20 cellular contexts compared by ENCODE assay signal in genomic region chr7:48427671-48428070, GRCh38.
DNase-seq lines count a peak whose midpoint lies in the region; ATAC-seq, FAIRE-seq and TF ChIP-seq lines count a peak whose summit lies in the region.
"Had no signal": no experiment of that assay in that cellular context is flagged by ENCODE, and none has a peak within 500 bp of the region (broad histone marks: within the 10 kb centered on the region; RNA-seq: fewer than 3 reads in every experiment).

No MANE protein-coding gene starts in this region.

- peak; percentile 41 for DNase-seq in DMS153 treated with DMSO at 0.1 percent for 48 hours (lab: John Stamatoyannopoulos, UW; ENCODE audit: unreplicated experiment)
- DNase-seq in DMS153 (lab: John Stamatoyannopoulos, UW), result no peak
- DNase-seq in RPMI7951 (ENCODE audit: low read depth), result peak; percentile 42
- DNase-seq in esophagus muscularis mucosa (ENCODE audit: extremely low spot score), result peak; percentile 42
- no peak for DNase-seq in NCI-H2029 (lab: John Stamatoyannopoulos, UW)
- DNase-seq in HTR-8/SVneo (ENCODE audit: insufficient read length, low spot score), result no peak
- no peak for DNase-seq in activated CD4-positive, alpha-beta T cell treated with anti-CD3 and anti-CD28 coated beads for 36 hours
- DNase-seq: activated CD4-positive, alpha-beta T cell treated with anti-CD3 and anti-CD28 coated beads for 1 hour; activated T-cell treated with anti-CD3 and anti-CD28 coated beads, Interleukin-2, amount 50 U/mL, for 1 hour; MM.1S; NCI-H446; SJCRH30; T-helper 1 cell; transverse colon had no signal

- H3K9me3 ChIP-seq in esophagus muscularis mucosa, result no peaks in the 10 kb centered on the region
- H3K9me3 ChIP-seq: prostate gland, SJCRH30, transverse colon had no signal

- TF ChIP-seq EP300 in esophagus muscularis mucosa (IDR thresholded peaks at IDR 0.05), result no peak

- no peaks in the 10 kb centered on the region for H3K9me3 Mint-ChIP-seq in activated CD4-positive, alpha-beta T cell treated with anti-CD3 and anti-CD28 coated beads for 36 hours (ENCODE audit: low read depth)

- no peak for TF ChIP-seq POLR2A in esophagus muscularis mucosa (IDR thresholded peaks at IDR 0.05; ENCODE audit: low read depth)

- H3K36me3 ChIP-seq in esophagus muscularis mucosa, result no peaks in the 10 kb centered on the region
- H3K36me3 ChIP-seq: cardiac muscle cell, prostate gland, SJCRH30, transverse colon had no signal

- intact Hi-C loops in esophagus muscularis mucosa (cut with DNase I), result no loop called here
- intact Hi-C loops in activated CD4-positive, alpha-beta T cell treated with anti-CD3 and anti-CD28 coated beads for 36 hours (cut with DNase I, micrococcal nuclease), result no loop called here

- H3K4me3 ChIP-seq in esophagus muscularis mucosa, result no peak overlapping the region
- H3K4me3 ChIP-seq: cardiac muscle cell, coronary artery, lung, prostate gland, SJCRH30, transverse colon had no signal

- ATAC-seq in HG02642 (IDR thresholded peaks at IDR 0.05; ENCODE audit: poor library complexity, unreplicated experiment), result no peak
- no peak for ATAC-seq in activated CD4-positive, alpha-beta T cell treated with anti-CD3 and anti-CD28 coated beads for 36 hours

- CTCF ChIA-PET in activated CD4-positive, alpha-beta T cell treated with anti-CD3 and anti-CD28 coated beads for 36 hours (lab: Charles Lee), result no interaction called here

- H3K4me1 Mint-ChIP-seq in activated CD4-positive, alpha-beta T cell treated with anti-CD3 and anti-CD28 coated beads for 36 hours, result no peaks in the 10 kb centered on the region

- H3K36me3 Mint-ChIP-seq in activated CD4-positive, alpha-beta T cell treated with anti-CD3 and anti-CD28 coated beads for 36 hours (ENCODE audit: low read depth), result no peaks in the 10 kb centered on the region

- no peak for FAIRE-seq in HTR-8/SVneo (lab: Jason Lieb, UNC)

- no peak overlapping the region for H3K27ac Mint-ChIP-seq in activated CD4-positive, alpha-beta T cell treated with anti-CD3 and anti-CD28 coated beads for 36 hours

- 73% methylated on average over 5 of the region's 5 CpGs for WGBS in esophagus muscularis mucosa

- no peaks in the 10 kb centered on the region for H3K27me3 ChIP-seq in esophagus muscularis mucosa
- H3K27me3 ChIP-seq: cardiac muscle cell, SJCRH30, transverse colon had no signal

- no peak for TF ChIP-seq CTCF in esophagus muscularis mucosa (IDR thresholded peaks at IDR 0.05)

- no peak overlapping the region for H3K4me3 Mint-ChIP-seq in activated CD4-positive, alpha-beta T cell treated with anti-CD3 and anti-CD28 coated beads for 36 hours

- no peaks in the 10 kb centered on the region for H3K4me1 ChIP-seq in esophagus muscularis mucosa
- H3K4me1 ChIP-seq: prostate gland, SJCRH30 had no signal

- no peak overlapping the region for H3K27ac ChIP-seq in esophagus muscularis mucosa (replicated peaks in 1 of 4)
- H3K27ac ChIP-seq: 22Rv1, cardiac muscle cell, coronary artery, prostate gland, SJCRH30, transverse colon had no signal

- POLR2A ChIA-PET in activated CD4-positive, alpha-beta T cell treated with anti-CD3 and anti-CD28 coated beads for 36 hours (lab: Charles Lee), result no interaction called here

- H3K27me3 Mint-ChIP-seq in activated CD4-positive, alpha-beta T cell treated with anti-CD3 and anti-CD28 coated beads for 36 hours, result peaks cover 2% of the 10 kb centered on the region

Comparison
In these comparisons a context has a peak if more than half of its experiments do, and no peak if none do; other contexts are left out.
1. DNase-seq: peak in DMS153 treated with DMSO at 0.1 percent for 48 hours (single experiment), RPMI7951 (single experiment) and esophagus muscularis mucosa (single experiment); none in DMS153 (single experiment), NCI-H2029 (single experiment), HTR-8/SVneo (single experiment) and activated CD4-positive, alpha-beta T cell treated with anti-CD3 and anti-CD28 coated beads for 36 hours (single experiment).